In genomic region chr1:66981679-66982078, GRCh38 we compare ENCODE assay signal across 9 cellular contexts.
DNase-seq lines count a peak whose midpoint lies in the region; ATAC-seq and FAIRE-seq lines count a peak whose summit lies in the region.
"Had no signal": no experiment of that assay in that cellular context is flagged by ENCODE, and none has a peak within 500 bp of the region (broad histone marks: within the 10 kb centered on the region; RNA-seq: fewer than 3 reads in every experiment).

No MANE protein-coding gene starts in this region.

- no peak for ATAC-seq in GM21515 (IDR thresholded peaks at IDR 0.05; ENCODE audit: unreplicated experiment)

- DNase-seq in GM18507 (ENCODE audit: extremely low spot score, insufficient read length, low read depth) (no peak), globus pallidus (ENCODE audit: low spot score) (peak; percentile 82), RCC 7860 (ENCODE audit: low spot score) (no peak), NCI-H187 (lab: John Stamatoyannopoulos, UW) (no peak)
- DNase-seq in activated CD4-positive, alpha-beta T cell treated with anti-CD3 and anti-CD28 coated beads, Interleukin-2, amount 50 U/mL, for 1 hour: peak; percentile 34
- DNase-seq in stimulated activated CD4-positive, alpha-beta T cell treated with anti-CD3 and anti-CD28 coated beads, Interleukin-4, amount 100 ng/mL, for 4 hours: peak; percentile 14 to 49
- no peak for DNase-seq in NK-92 treated with Interleukin-12 subunit alpha and Interleukin-12 subunit beta, amount 100 ng/mL, for 24 hours (lab: John Stamatoyannopoulos, UW)

- peak; percentile 58 for FAIRE-seq in GM18507 (lab: Jason Lieb, UNC)
- no peak for FAIRE-seq in RCC 7860 (lab: Jason Lieb, UNC)
- FAIRE-seq: endothelial cell of umbilical vein had no signal

Comparison
In these comparisons a context has a peak if more than half of its experiments do, and no peak if none do; other contexts are left out.
1. DNase-seq: peak in activated CD4-positive, alpha-beta T cell treated with anti-CD3 and anti-CD28 coated beads, Interleukin-2, amount 50 U/mL, for 1 hour (single experiment), globus pallidus (single experiment) and stimulated activated CD4-positive, alpha-beta T cell treated with anti-CD3 and anti-CD28 coated beads, Interleukin-4, amount 100 ng/mL, for 4 hours (2 of 2); none in GM18507 (single experiment), NK-92 treated with Interleukin-12 subunit alpha and Interleukin-12 subunit beta, amount 100 ng/mL, for 24 hours (single experiment), RCC 7860 (single experiment) and NCI-H187 (0 of 2).